ENCODE assay signal across 28 cellular contexts in the genomic region with DNA sequence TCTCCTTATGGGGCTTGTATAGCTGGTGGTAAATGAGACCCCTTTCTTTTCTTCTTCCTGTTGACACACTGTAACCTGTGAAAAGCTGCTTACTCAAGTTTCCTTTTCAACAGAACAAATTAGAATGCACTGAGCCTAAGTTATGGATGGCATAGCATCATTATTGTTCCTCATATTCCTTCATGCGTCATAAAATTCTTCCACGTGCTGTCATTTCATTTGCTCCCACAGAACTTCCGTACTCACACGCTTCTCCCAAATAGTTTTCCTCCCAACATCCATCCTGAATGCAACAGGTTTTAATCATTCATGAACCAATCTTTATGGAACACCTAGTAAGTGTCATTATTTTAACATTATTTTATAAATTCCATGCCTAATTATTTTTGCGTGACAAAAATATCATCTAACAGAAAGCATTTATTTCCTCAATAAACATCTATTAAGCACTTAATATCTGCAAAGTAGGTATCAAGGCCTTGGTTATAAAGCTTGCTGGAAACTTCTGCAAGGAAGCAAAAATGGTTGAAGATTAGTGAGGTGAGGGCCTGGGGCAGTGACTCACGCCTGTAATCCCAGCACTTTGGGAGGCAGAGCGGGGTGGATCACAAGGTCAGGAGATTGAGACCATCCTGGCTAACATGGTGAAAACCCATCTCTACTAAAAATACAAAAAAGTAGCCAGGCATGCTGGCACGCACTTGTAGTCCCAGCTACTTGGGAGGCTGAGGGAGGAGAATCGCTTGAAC. TPM values are rescaled to one million over a fixed set of nuclear protein-coding genes. Genes with fewer than 3 reads are reported as not detected.
A peak's percentile ranks its signal among the peaks of the same experiment; 100 is the strongest.
DNase-seq lines count a peak whose midpoint lies in the region; ATAC-seq and TF ChIP-seq lines count a peak whose summit lies in the region.
"Had no signal": no experiment of that assay in that cellular context is flagged by ENCODE, and none has a peak within 500 bp of the region (broad histone marks: within the 10 kb centered on the region; RNA-seq: fewer than 3 reads in every experiment).

No MANE protein-coding gene starts in this region.

- H2AFZ ChIP-seq in IMR-90 (replicated peaks; ENCODE audit: low read length, poor library complexity) = no peak overlapping the region

- no TSS peak for BruUV-seq in IMR-90 (replicated peaks; lab: Mats Ljungman, UMichigan)

- H3K4ac ChIP-seq in IMR-90 (ENCODE audit: low read depth, low read length) = no peak overlapping the region

- H3K9me3 ChIP-seq in IMR-90 (ENCODE audit: control insufficient read depth, insufficient read depth, low read length) (no peaks in the 10 kb centered on the region), thyroid gland (no peaks in the 10 kb centered on the region), lower lobe of right lung (no peaks in the 10 kb centered on the region)
- H3K9me3 ChIP-seq: Caco-2, HAP-1, MG63, SK-N-SH had no signal

- H3K23ac ChIP-seq in IMR-90 (ENCODE audit: low read depth, low read length) = no peak overlapping the region

- no peak for TF ChIP-seq RAD21 in IMR-90 (IDR thresholded peaks at IDR 0.05; ENCODE audit: low read length)

- intact Hi-C loops in IMR-90 (cut with micrococcal nuclease) = no loop called here
- intact Hi-C loops in thyroid gland (cut with DNase I) = loop anchor here (10.0 kb wide), 1 partner anchor 67 kb away; no protein-coding TSS in a partner anchor
- intact Hi-C loops in lower lobe of right lung (cut with DNase I) = no loop called here

- no peak overlapping the region for H4K5ac ChIP-seq in IMR-90 (ENCODE audit: low read depth, low read length)

- no peaks in the 10 kb centered on the region for H3K36me3 ChIP-seq in IMR-90 (ENCODE audit: control insufficient read depth, insufficient read depth, low read length)
- H3K36me3 ChIP-seq in thyroid gland = no peaks in the 10 kb centered on the region
- H3K36me3 ChIP-seq in lower lobe of right lung = no peaks in the 10 kb centered on the region
- H3K36me3 ChIP-seq: HAP-1, MG63 had no signal

- H3K79me1 ChIP-seq in IMR-90 (ENCODE audit: low read depth in 1 of 2, low read length in 2 of 2) = no peaks in the 10 kb centered on the region

- CTCF ChIA-PET in IMR-90 (lab: Yijun Ruan, JAX) = no interaction called here

- H2BK20ac ChIP-seq in IMR-90 (ENCODE audit: low read depth, low read length) = no peak overlapping the region

- no peak for TF ChIP-seq CTCF in IMR-90 (conservative IDR thresholded peaks at IDR 0.05; ENCODE audit: low read depth, low read length)
- TF ChIP-seq CTCF in thyroid gland (IDR thresholded peaks at IDR 0.05) = no peak
- no peak for TF ChIP-seq CTCF in lower lobe of right lung (IDR thresholded peaks at IDR 0.05)

- H2BK120ac ChIP-seq in IMR-90 (ENCODE audit: low read depth, low read length) = no peak overlapping the region

- H3K27ac ChIP-seq in IMR-90 (ENCODE audit: insufficient read depth, low read length) = peak overlapping the region; percentile 50; the same call in 1 of the 2 replicates
- H3K27ac ChIP-seq in cingulate gyrus (ENCODE audit: low read depth, low read length) = peak overlapping the region; percentile 90
- H3K27ac ChIP-seq in substantia nigra (ENCODE audit: low read depth, low read length, poor library complexity, severe bottlenecking) = peak overlapping the region; percentile 94
- no peak overlapping the region for H3K27ac ChIP-seq in thyroid gland
- no peak overlapping the region for H3K27ac ChIP-seq in lower lobe of right lung

- peaks cover 2% of the 10 kb centered on the region; the same call in 1 of the 2 replicates for H3K27me3 ChIP-seq in IMR-90 (ENCODE audit: control insufficient read depth, insufficient read depth, low read length)
- H3K27me3 ChIP-seq in thyroid gland = no peaks in the 10 kb centered on the region
- no peaks in the 10 kb centered on the region for H3K27me3 ChIP-seq in lower lobe of right lung (ENCODE audit: low read depth)

- H3K9me1 ChIP-seq in IMR-90 (ENCODE audit: insufficient read depth, low read length) = no peaks in the 10 kb centered on the region; the same call in 1 of the 2 replicates

- H4K20me1 ChIP-seq in IMR-90 (ENCODE audit: insufficient read depth, low read length) = no peaks in the 10 kb centered on the region

- no peak overlapping the region for H4K91ac ChIP-seq in IMR-90 (ENCODE audit: insufficient read depth, low read depth, low read length)

- no peak overlapping the region for H2BK5ac ChIP-seq in IMR-90 (ENCODE audit: low read depth, low read length, poor library complexity, severe bottlenecking)

- no peak overlapping the region for H3K18ac ChIP-seq in IMR-90 (ENCODE audit: low read depth, low read length)

- dilution Hi-C loops in IMR-90 (cut with HindIII; ENCODE audit: low sequenced_read_pairs, unreplicated experiment) = no loop called here

- H3K4me2 ChIP-seq in IMR-90 (ENCODE audit: low read depth, low read length) = no peak overlapping the region; the same call in 1 of the 2 replicates
- H3K4me2 ChIP-seq: SK-N-SH had no signal

- H2AK9ac ChIP-seq in IMR-90 (replicated peaks; ENCODE audit: low read depth, low read length, poor library complexity) = no peak overlapping the region

- no peak overlapping the region for H3K9ac ChIP-seq in IMR-90 (ENCODE audit: low read depth, low read length)
- H3K9ac ChIP-seq: SK-N-SH had no signal

- POLR2A ChIA-PET in IMR-90 (lab: Charles Lee; ENCODE audit: unreplicated experiment) = no interaction called here

- in situ Hi-C loops in IMR-90 (cut with MboI; ENCODE audit: low sequenced_read_pairs) = no loop called here

- TF ChIP-seq POLR2A in IMR-90 (IDR thresholded peaks at IDR 0.05; ENCODE audit: low read depth, low read length) = no peak
- no peak for TF ChIP-seq POLR2A in thyroid gland (IDR thresholded peaks at IDR 0.05)

- H3K4me3 ChIP-seq in IMR-90 (ENCODE audit: insufficient read depth, low read depth, low read length) = no peak overlapping the region
- no peak overlapping the region for H3K4me3 ChIP-seq in thyroid gland (replicated peaks in 1 of 3)
- no peak overlapping the region for H3K4me3 ChIP-seq in lower lobe of right lung
- H3K4me3 ChIP-seq: GM12878, HAP-1, MG63 had no signal

- no peak for DNase-seq in IMR-90
- DNase-seq in NCI-H526 treated with DMSO at 0.1 percent for 48 hours (lab: John Stamatoyannopoulos, UW) = peak; percentile 64
- no peak for DNase-seq in substantia nigra (lab: John Stamatoyannopoulos, UW)
- DNase-seq in thyroid gland = no peak
- no peak for DNase-seq in SIG-M5 treated with dmso at 0.1 percent for 504 hours (lab: John Stamatoyannopoulos, UW; ENCODE audit: unreplicated experiment)
- no peak for DNase-seq in lower lobe of right lung
- DNase-seq: C1 segment of cervical spinal cord; Caco-2; CD4-positive, alpha-beta memory T cell; DMS 273 treated with DMSO at 0.1 percent for 48 hours; DMS79; EL; GDM1; GOT3; KBM-7; MG63; NCI-H1694; NCI-H2029 treated with DMSO at 0.1 percent for 48 hours; NCI-H2171 treated with DMSO at 0.1 percent for 48 hours; NCI-H345; NCI-H524; RPMI8226; SHP77 treated with DMSO at 0.1 percent for 48 hours; SK-N-SH; SW 1271 had no signal

- H3K14ac ChIP-seq in IMR-90 (replicated peaks; ENCODE audit: low read depth, low read length) = no peak overlapping the region

- H2BK15ac ChIP-seq in IMR-90 (ENCODE audit: low read depth, low read length) = no peak overlapping the region

- H3K56ac ChIP-seq in IMR-90 (ENCODE audit: extremely low read depth, insufficient read depth, low read length) = no peak overlapping the region

- H4K8ac ChIP-seq in IMR-90 (ENCODE audit: low read depth in 2 of 2, low read length in 2 of 2) = no peak overlapping the region

- WGBS in IMR-90 (ENCODE audit: extremely low coverage in 2 of 2, insufficient read length in 1 of 2), 2 experiments = 97% methylated on average over 4 of the region's 9 CpGs; no CpG with 5 or more reads in 1 of the 2 experiments
- WGBS in thyroid gland, 2 donors = 95% methylated on average over 9 of the region's 9 CpGs

- no peak overlapping the region for H2AK5ac ChIP-seq in IMR-90 (ENCODE audit: low read depth, low read length)

- no peak for ATAC-seq in IMR-90 (ENCODE audit: low read depth)
- no peak for ATAC-seq in lower lobe of right lung
- ATAC-seq: GM12878 had no signal

- H3K4me1 ChIP-seq in IMR-90 (ENCODE audit: control insufficient read depth, insufficient read depth, low read length) (peaks cover 2% of the 10 kb centered on the region), thyroid gland (no peaks in the 10 kb centered on the region), lower lobe of right lung (no peaks in the 10 kb centered on the region)
- H3K4me1 ChIP-seq: Caco-2 had no signal

TF ChIP-seq in IMR-90, 13 proteins besides CTCF, POLR2A, EP300 and RAD21 (continues in another document):
- TF ChIP-seq MXI1 (IDR thresholded peaks at IDR 0.05; ENCODE audit: borderline replicate concordance, low read depth, low read length) = no peak
- no peak for TF ChIP-seq CEBPB (IDR thresholded peaks at IDR 0.05; ENCODE audit: low read depth, low read length)
- no peak for TF ChIP-seq NFE2L2 (IDR thresholded peaks at IDR 0.05; ENCODE audit: low read depth, low read length)
- TF ChIP-seq MAZ (IDR thresholded peaks at IDR 0.05; ENCODE audit: borderline replicate concordance, low read depth, low read length) = no peak
- TF ChIP-seq, protein P1, sequence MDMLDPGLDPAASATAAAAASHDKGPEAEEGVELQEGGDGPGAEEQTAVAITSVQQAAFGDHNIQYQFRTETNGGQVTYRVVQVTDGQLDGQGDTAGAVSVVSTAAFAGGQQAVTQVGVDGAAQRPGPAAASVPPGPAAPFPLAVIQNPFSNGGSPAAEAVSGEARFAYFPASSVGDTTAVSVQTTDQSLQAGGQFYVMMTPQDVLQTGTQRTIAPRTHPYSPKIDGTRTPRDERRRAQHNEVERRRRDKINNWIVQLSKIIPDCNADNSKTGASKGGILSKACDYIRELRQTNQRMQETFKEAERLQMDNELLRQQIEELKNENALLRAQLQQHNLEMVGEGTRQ (IDR thresholded peaks at IDR 0.05; ENCODE audit: low read depth, low read length) = no peak
- TF ChIP-seq SMC3 (IDR thresholded peaks at IDR 0.05; ENCODE audit: low read depth, low read length) = no peak
- no peak for TF ChIP-seq RFX5 (IDR thresholded peaks at IDR 0.05; ENCODE audit: low read depth, low read length)
- TF ChIP-seq, protein P2, sequence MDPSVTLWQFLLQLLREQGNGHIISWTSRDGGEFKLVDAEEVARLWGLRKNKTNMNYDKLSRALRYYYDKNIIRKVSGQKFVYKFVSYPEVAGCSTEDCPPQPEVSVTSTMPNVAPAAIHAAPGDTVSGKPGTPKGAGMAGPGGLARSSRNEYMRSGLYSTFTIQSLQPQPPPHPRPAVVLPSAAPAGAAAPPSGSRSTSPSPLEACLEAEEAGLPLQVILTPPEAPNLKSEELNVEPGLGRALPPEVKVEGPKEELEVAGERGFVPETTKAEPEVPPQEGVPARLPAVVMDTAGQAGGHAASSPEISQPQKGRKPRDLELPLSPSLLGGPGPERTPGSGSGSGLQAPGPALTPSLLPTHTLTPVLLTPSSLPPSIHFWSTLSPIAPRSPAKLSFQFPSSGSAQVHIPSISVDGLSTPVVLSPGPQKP (IDR thresholded peaks at IDR 0.05; ENCODE audit: borderline replicate concordance, low read depth, low read length) = no peak

RNA-seq across cellular contexts. Expression of gene SEPTIN7, which starts 18.9 kb away (rescaled TPM):
- total RNA-seq in IMR-90 (2012; rRNA removed) (239 and 270 TPM in 2 replicates), thyroid gland (100 to 1,000 TPM; 142 to 522 (median 198) TPM), lower lobe of right lung (180 TPM)
- 112 and 150 TPM in 2 replicates for polyA plus RNA-seq in IMR-90 (2012; rRNA removed)
- polyA plus RNA-seq in IMR-90 (2012; cell fraction: cytosol; rRNA removed) = 20.5 and 27.9 TPM in 2 replicates
- polyA plus RNA-seq in IMR-90 (2012; cell fraction: nucleus; rRNA removed; ENCODE audit: low replicate concordance) = 5.8 and 66.9 TPM in 2 replicates

Comparison
In these comparisons a context has a peak if more than half of its experiments do, and no peak if none do; other contexts are left out.
1. H3K27ac ChIP-seq: peak in IMR-90 (single experiment), cingulate gyrus (single experiment) and substantia nigra (single experiment); none in thyroid gland (0 of 3) and lower lobe of right lung (single experiment).